ENCODE assay signal across 1 cellular context in the genomic region with DNA sequence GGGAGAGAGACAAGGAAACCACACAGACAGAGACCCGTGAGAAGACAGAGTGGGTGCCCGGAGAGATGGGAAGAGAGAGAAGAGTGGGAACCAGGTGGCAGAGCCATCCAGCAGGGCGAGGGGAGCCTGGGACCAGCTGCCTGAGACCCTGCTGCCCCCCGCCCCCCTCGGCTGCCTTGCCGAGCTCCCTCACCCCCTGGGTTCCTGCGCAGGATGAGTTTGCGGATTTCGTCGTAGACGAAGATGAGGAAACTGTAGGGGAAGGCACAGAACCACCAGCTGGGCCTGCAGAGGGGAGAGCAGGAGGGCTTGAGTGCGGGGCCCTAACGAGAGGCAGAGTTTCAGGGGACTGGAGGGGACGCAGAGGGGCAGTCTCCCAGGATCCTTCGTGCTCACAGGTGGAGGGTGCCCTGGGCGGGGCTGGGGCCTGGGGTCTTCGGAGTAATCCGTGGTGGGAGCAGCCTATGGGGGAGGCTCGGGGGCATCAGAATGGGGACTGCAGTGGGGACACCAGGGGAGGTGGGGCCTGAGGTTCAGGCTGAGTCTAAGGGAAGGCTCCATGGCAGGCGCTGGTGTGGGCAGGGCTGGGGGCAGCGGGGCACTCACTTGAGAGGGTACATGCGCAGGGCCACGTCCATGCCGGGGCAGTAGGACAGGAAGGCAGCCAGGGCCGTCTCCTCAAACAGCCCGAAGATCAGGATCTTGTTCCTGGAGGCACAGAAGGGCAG.
A peak's percentile ranks its signal among the peaks of the same experiment; 100 is the strongest.
TF ChIP-seq lines count a peak whose summit lies in the region.

No MANE protein-coding gene starts in this region.

TF ChIP-seq in K562, 482 proteins besides CTCF, POLR2A, EP300 and RAD21:
- TF ChIP-seq NRF1 (conservative IDR thresholded peaks at IDR 0.05 in 1 of 2, IDR thresholded peaks at IDR 0.05 in 1 of 2) (peak; percentile 28 to 50; a peak in 1 of 4 replicates), WHSC1 (IDR thresholded peaks at IDR 0.05; ENCODE audit: low read length) (no peak), EHMT2 (IDR thresholded peaks at IDR 0.05) (no peak), NFE2 (IDR thresholded peaks at IDR 0.05; ENCODE audit: low read depth) (peak; percentile 34; the same call in 1 of the 2 replicates), ZBTB7A (IDR thresholded peaks at IDR 0.05; ENCODE audit: borderline replicate concordance, control insufficient read depth, low read depth, low read length) (0 out of 2 replicates have a peak, but pooled peaks have one; percentile 23), MAFG (tag; conservative IDR thresholded peaks at IDR 0.05) (peak; percentile 21; the same call in 1 of the 2 replicates)
